In genomic region chr2:223576873-223577272, GRCh38 we compare ENCODE assay signal across 1 cellular context.
TF ChIP-seq lines count a peak whose summit lies in the region.

No MANE protein-coding gene starts in this region.

TF ChIP-seq in GM23338, 12 proteins besides CTCF, POLR2A, EP300 and RAD21 (continued from another document):
- TF ChIP-seq, protein P1, sequence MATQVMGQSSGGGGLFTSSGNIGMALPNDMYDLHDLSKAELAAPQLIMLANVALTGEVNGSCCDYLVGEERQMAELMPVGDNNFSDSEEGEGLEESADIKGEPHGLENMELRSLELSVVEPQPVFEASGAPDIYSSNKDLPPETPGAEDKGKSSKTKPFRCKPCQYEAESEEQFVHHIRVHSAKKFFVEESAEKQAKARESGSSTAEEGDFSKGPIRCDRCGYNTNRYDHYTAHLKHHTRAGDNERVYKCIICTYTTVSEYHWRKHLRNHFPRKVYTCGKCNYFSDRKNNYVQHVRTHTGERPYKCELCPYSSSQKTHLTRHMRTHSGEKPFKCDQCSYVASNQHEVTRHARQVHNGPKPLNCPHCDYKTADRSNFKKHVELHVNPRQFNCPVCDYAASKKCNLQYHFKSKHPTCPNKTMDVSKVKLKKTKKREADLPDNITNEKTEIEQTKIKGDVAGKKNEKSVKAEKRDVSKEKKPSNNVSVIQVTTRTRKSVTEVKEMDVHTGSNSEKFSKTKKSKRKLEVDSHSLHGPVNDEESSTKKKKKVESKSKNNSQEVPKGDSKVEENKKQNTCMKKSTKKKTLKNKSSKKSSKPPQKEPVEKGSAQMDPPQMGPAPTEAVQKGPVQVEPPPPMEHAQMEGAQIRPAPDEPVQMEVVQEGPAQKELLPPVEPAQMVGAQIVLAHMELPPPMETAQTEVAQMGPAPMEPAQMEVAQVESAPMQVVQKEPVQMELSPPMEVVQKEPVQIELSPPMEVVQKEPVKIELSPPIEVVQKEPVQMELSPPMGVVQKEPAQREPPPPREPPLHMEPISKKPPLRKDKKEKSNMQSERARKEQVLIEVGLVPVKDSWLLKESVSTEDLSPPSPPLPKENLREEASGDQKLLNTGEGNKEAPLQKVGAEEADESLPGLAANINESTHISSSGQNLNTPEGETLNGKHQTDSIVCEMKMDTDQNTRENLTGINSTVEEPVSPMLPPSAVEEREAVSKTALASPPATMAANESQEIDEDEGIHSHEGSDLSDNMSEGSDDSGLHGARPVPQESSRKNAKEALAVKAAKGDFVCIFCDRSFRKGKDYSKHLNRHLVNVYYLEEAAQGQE (IDR thresholded peaks at IDR 0.05; ENCODE audit: unreplicated experiment), result no peak
- TF ChIP-seq ETS1 (IDR thresholded peaks at IDR 0.05), result no peak
